ENCODE assay signal across 1 cellular context in the genomic region with DNA sequence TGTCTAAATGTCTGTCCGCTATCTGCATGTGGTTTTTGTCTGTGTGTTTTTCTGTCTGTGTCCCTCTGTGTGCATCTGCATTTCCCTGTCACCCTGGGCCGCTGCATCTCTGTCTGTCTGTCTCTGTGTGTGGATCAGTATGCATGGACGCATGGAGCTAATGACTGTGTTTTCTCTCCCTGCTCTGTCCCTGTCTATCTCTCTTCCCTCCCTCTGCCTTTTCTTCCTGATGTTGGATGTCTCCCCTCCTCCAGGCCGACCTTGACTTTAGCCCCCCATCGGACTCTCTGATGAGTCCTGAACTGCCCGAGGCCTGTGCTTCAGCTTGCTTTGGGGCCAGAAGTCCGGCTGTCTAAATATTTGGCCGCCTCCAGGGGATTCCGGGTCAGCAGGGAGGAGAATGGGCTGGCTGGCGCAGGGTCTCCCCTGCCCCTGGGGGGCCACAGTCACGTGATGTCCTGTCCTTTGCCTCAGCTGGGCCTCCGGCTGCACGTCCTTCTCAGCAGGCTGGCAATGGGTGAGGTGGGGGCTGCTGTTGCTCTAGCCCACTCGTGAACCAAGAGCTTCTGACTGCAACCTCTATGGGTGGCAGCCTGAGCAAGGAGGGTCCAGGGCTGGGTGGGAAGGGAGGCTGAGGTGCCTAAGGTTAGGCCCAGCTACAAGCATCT.
TF ChIP-seq lines count a peak whose summit lies in the region.

No MANE protein-coding gene starts in this region.

TF ChIP-seq in HepG2, 621 proteins besides CTCF, POLR2A, EP300 and RAD21 (continued from another document and continues in another):
- TF ChIP-seq, protein P1, sequence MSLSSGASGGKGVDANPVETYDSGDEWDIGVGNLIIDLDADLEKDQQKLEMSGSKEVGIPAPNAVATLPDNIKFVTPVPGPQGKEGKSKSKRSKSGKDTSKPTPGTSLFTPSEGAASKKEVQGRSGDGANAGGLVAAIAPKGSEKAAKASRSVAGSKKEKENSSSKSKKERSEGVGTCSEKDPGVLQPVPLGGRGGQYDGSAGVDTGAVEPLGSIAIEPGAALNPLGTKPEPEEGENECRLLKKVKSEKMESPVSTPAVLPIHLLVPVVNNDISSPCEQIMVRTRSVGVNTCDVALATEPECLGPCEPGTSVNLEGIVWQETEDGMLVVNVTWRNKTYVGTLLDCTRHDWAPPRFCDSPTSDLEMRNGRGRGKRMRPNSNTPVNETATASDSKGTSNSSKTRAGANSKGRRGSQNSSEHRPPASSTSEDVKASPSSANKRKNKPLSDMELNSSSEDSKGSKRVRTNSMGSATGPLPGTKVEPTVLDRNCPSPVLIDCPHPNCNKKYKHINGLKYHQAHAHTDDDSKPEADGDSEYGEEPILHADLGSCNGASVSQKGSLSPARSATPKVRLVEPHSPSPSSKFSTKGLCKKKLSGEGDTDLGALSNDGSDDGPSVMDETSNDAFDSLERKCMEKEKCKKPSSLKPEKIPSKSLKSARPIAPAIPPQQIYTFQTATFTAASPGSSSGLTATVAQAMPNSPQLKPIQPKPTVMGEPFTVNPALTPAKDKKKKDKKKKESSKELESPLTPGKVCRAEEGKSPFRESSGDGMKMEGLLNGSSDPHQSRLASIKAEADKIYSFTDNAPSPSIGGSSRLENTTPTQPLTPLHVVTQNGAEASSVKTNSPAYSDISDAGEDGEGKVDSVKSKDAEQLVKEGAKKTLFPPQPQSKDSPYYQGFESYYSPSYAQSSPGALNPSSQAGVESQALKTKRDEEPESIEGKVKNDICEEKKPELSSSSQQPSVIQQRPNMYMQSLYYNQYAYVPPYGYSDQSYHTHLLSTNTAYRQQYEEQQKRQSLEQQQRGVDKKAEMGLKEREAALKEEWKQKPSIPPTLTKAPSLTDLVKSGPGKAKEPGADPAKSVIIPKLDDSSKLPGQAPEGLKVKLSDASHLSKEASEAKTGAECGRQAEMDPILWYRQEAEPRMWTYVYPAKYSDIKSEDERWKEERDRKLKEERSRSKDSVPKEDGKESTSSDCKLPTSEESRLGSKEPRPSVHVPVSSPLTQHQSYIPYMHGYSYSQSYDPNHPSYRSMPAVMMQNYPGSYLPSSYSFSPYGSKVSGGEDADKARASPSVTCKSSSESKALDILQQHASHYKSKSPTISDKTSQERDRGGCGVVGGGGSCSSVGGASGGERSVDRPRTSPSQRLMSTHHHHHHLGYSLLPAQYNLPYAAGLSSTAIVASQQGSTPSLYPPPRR (CRISPR knock-in tag; IDR thresholded peaks at IDR 0.05; ENCODE audit: borderline replicate concordance) = peak; percentile 98
- TF ChIP-seq ISX (CRISPR knock-in tag; conservative IDR thresholded peaks at IDR 0.05) (0 out of 2 replicates have a peak, but pooled peaks have one; percentile 67), ZNF317 (CRISPR knock-in tag; IDR thresholded peaks at IDR 0.05) (peak; percentile 74; the same call in 1 of the 2 replicates), BCL6 (CRISPR knock-in tag; IDR thresholded peaks at IDR 0.05) (peak; percentile 89), E2F5 (CRISPR knock-in tag; conservative IDR thresholded peaks at IDR 0.05) (no peak), ZNF737 (CRISPR knock-in tag; IDR thresholded peaks at IDR 0.05; ENCODE audit: borderline replicate concordance) (peak; percentile 86; the same call in 1 of the 2 replicates), GPN1 (CRISPR knock-in tag; IDR thresholded peaks at IDR 0.05; ENCODE audit: borderline replicate concordance) (no peak), ZNF232 (CRISPR knock-in tag; IDR thresholded peaks at IDR 0.05; ENCODE audit: borderline replicate concordance) (peak; percentile 47; the same call in 1 of the 2 replicates), ZNF503 (CRISPR knock-in tag; IDR thresholded peaks at IDR 0.05) (peak; percentile 97), ZNF205 (CRISPR knock-in tag; IDR thresholded peaks at IDR 0.05) (peak; percentile 36; the same call in 1 of the 2 replicates), SCMH1 (CRISPR knock-in tag; IDR thresholded peaks at IDR 0.05; ENCODE audit: borderline replicate concordance) (no peak), MLLT10 (CRISPR knock-in tag; IDR thresholded peaks at IDR 0.05) (0 out of 2 replicates have a peak, but pooled peaks have one; percentile 15), SPEN (CRISPR knock-in tag; IDR thresholded peaks at IDR 0.05; ENCODE audit: low read depth) (peak; percentile 56; the same call in 1 of the 2 replicates), E2F1 (CRISPR knock-in tag; IDR thresholded peaks at IDR 0.05) (no peak; the same call in 1 of the 2 replicates), CEBPG (CRISPR knock-in tag; IDR thresholded peaks at IDR 0.05) (peak; percentile 28; the same call in 1 of the 2 replicates), HNRNPUL1 (IDR thresholded peaks at IDR 0.05; ENCODE audit: low read depth, low read length) (no peak), ZNF615 (CRISPR knock-in tag; IDR thresholded peaks at IDR 0.05; ENCODE audit: borderline replicate concordance) (no peak), ZNF552 (CRISPR knock-in tag; IDR thresholded peaks at IDR 0.05; ENCODE audit: borderline replicate concordance) (no peak), ZNF781 (CRISPR knock-in tag; IDR thresholded peaks at IDR 0.05; ENCODE audit: borderline replicate concordance, not compliant biosample characterization) (peak; percentile 61), ZNF563 (CRISPR knock-in tag; IDR thresholded peaks at IDR 0.05) (peak; percentile 74), DBP (CRISPR knock-in tag; IDR thresholded peaks at IDR 0.05; ENCODE audit: not compliant biosample characterization) (peak; percentile 69), ZNF501 (CRISPR knock-in tag; IDR thresholded peaks at IDR 0.05) (peak; percentile 74), HMG20B (CRISPR knock-in tag; conservative IDR thresholded peaks at IDR 0.05) (peak; percentile 69), SRSF4 (IDR thresholded peaks at IDR 0.05; ENCODE audit: low read depth, low read length, poor library complexity, severe bottlenecking) (no peak), ZNF160 (CRISPR knock-in tag; IDR thresholded peaks at IDR 0.05) (0 out of 2 replicates have a peak, but pooled peaks have one; percentile 25), RBM39 (IDR thresholded peaks at IDR 0.05; ENCODE audit: low read depth, low read length, poor library complexity, severe bottlenecking) (no peak), ZNF782 (CRISPR knock-in tag; IDR thresholded peaks at IDR 0.05; ENCODE audit: borderline replicate concordance) (no peak), SMYD3 (CRISPR knock-in tag; IDR thresholded peaks at IDR 0.05) (peak; percentile 75), ZNF281 (CRISPR knock-in tag; IDR thresholded peaks at IDR 0.05; ENCODE audit: borderline replicate concordance) (peak; percentile 93), ZNF841 (CRISPR knock-in tag; IDR thresholded peaks at IDR 0.05; ENCODE audit: borderline replicate concordance) (no peak; the same call in 1 of the 2 replicates), ZNF619 (CRISPR knock-in tag; IDR thresholded peaks at IDR 0.05) (0 out of 2 replicates have a peak, but pooled peaks have one; percentile 84), PTBP1 (IDR thresholded peaks at IDR 0.05; ENCODE audit: low read depth, low read length, poor library complexity, severe bottlenecking) (no peak), RFXAP (CRISPR knock-in tag; IDR thresholded peaks at IDR 0.05; ENCODE audit: borderline replicate concordance) (peak; percentile 78; the same call in 1 of the 2 replicates), CHD2 (IDR thresholded peaks at IDR 0.05; ENCODE audit: low read depth, low read length) (no peak), PAWR (CRISPR knock-in tag; IDR thresholded peaks at IDR 0.05; ENCODE audit: borderline replicate concordance) (no peak), ZNF430 (CRISPR knock-in tag; IDR thresholded peaks at IDR 0.05) (peak; percentile 67; the same call in 1 of the 2 replicates), FOXJ3 (CRISPR knock-in tag; IDR thresholded peaks at IDR 0.05; ENCODE audit: borderline replicate concordance) (peak; percentile 56), JUND (CRISPR knock-in tag; IDR thresholded peaks at IDR 0.05) (peak; percentile 61), NR2F6 (IDR thresholded peaks at IDR 0.05) (peak; percentile 95), NR2F6 (CRISPR knock-in tag; IDR thresholded peaks at IDR 0.05) (peak; percentile 95), ZSCAN21 (CRISPR knock-in tag; IDR thresholded peaks at IDR 0.05; ENCODE audit: borderline replicate concordance) (peak; percentile 86; the same call in 1 of the 2 replicates), RNF2 (conservative IDR thresholded peaks at IDR 0.05; ENCODE audit: low read depth) (no peak)
- TF ChIP-seq, protein P2, sequence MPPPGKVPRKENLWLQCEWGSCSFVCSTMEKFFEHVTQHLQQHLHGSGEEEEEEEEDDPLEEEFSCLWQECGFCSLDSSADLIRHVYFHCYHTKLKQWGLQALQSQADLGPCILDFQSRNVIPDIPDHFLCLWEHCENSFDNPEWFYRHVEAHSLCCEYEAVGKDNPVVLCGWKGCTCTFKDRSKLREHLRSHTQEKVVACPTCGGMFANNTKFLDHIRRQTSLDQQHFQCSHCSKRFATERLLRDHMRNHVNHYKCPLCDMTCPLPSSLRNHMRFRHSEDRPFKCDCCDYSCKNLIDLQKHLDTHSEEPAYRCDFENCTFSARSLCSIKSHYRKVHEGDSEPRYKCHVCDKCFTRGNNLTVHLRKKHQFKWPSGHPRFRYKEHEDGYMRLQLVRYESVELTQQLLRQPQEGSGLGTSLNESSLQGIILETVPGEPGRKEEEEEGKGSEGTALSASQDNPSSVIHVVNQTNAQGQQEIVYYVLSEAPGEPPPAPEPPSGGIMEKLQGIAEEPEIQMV (CRISPR knock-in tag; IDR thresholded peaks at IDR 0.05; ENCODE audit: low read depth) = peak; percentile 85
- TF ChIP-seq, protein P3, sequence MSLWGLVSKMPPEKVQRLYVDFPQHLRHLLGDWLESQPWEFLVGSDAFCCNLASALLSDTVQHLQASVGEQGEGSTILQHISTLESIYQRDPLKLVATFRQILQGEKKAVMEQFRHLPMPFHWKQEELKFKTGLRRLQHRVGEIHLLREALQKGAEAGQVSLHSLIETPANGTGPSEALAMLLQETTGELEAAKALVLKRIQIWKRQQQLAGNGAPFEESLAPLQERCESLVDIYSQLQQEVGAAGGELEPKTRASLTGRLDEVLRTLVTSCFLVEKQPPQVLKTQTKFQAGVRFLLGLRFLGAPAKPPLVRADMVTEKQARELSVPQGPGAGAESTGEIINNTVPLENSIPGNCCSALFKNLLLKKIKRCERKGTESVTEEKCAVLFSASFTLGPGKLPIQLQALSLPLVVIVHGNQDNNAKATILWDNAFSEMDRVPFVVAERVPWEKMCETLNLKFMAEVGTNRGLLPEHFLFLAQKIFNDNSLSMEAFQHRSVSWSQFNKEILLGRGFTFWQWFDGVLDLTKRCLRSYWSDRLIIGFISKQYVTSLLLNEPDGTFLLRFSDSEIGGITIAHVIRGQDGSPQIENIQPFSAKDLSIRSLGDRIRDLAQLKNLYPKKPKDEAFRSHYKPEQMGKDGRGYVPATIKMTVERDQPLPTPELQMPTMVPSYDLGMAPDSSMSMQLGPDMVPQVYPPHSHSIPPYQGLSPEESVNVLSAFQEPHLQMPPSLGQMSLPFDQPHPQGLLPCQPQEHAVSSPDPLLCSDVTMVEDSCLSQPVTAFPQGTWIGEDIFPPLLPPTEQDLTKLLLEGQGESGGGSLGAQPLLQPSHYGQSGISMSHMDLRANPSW (CRISPR knock-in tag; IDR thresholded peaks at IDR 0.05; ENCODE audit: borderline replicate concordance) = peak; percentile 47; the same call in 1 of the 2 replicates
